In the genomic region with DNA sequence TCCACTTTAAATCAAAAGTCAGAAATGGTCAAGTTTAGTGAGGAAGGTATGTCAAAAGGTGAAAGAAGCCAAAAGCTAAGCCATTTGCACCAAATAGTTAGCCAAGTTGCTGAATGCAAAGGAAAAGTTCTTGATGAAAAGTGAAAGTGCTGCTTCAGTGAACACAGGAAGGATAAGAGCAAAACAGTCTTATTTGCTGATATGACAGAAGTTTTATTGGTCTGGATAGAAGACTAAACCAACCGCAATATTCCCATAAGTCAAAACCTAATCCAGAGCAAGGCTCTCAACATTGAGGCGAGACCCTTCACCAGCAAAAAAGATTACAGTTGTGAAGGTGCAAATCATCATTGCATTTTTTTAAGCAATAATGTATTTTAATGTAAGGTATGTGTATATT, we compare ENCODE assay signal across 28 cellular contexts.
"Had no signal": no experiment of that assay in that cellular context is flagged by ENCODE, and none has a peak within 500 bp of the region (broad histone marks: within the 10 kb centered on the region; RNA-seq: fewer than 3 reads in every experiment).

No MANE protein-coding gene starts in this region.

- ATAC-seq: natural killer cell; psoas muscle; right cardiac atrium; sciatic nerve; stimulated activated memory B cell treated with anti-CD40 and anti-IgM and Interleukin-4, amounts not matched to agents 10 μg/mL and 1 μg/mL and 100 μg/mL, for 72 hours; stimulated activated naive CD8-positive, alpha-beta T cell treated with anti-CD3 and anti-CD28 coated beads, Interleukin-15, amount 100 ng/mL, for 72 hours; stimulated activated naive CD8-positive, alpha-beta T cell treated with anti-CD3 and anti-CD28 coated beads, Interleukin-15, Interleukin-2, amounts not matched to agents 100 U/mL and 50 U/mL, for 24 hours; upper lobe of right lung had no signal

- H3K4me2 ChIP-seq: neural progenitor cell, smooth muscle cell had no signal

- H3K27me3 ChIP-seq: neural progenitor cell, ovary, spleen, suprapubic skin, testis, tibial artery, transverse colon, upper lobe of right lung, uterus had no signal

- H3K9ac ChIP-seq: neural progenitor cell, parathyroid adenoma had no signal

- H3K4me1 ChIP-seq: neural progenitor cell, parathyroid adenoma, psoas muscle, spleen, suprapubic skin, tibial artery, transverse colon, upper lobe of right lung, uterus had no signal

- H3K36me3 ChIP-seq: neural progenitor cell, ovary, spleen, suprapubic skin, tibial artery, transverse colon, upper lobe of right lung, uterus had no signal

- H3K9me3 ChIP-seq: ovary, psoas muscle, suprapubic skin, testis, tibial artery, transverse colon, upper lobe of right lung, uterus had no signal

- H3K79me2 ChIP-seq: parathyroid adenoma had no signal

- H3K4me3 ChIP-seq: neural progenitor cell, ovary, psoas muscle, skin epidermis, smooth muscle cell, spleen, suprapubic skin, testis, tibial artery, transverse colon, upper lobe of right lung, uterus had no signal

- H3K27ac ChIP-seq: neural progenitor cell, parathyroid adenoma, psoas muscle, skin epidermis, spleen, suprapubic skin, testis, tibial artery, transverse colon, upper lobe of right lung, uterus had no signal

- H2AFZ ChIP-seq: neural progenitor cell, parathyroid adenoma had no signal

- DNase-seq: natural killer cell; occipital lobe; ovary; posterior cingulate gyrus; psoas muscle; right cardiac atrium; spleen; stimulated activated CD4-positive, alpha-beta T cell treated with anti-CD3 and anti-CD28 coated beads, Interleukin-12 subunit alpha, Interleukin-12 subunit beta, amount 100 ng/mL, for 4 hours; stimulated activated CD4-positive, alpha-beta T cell treated with anti-CD3 and anti-CD28 coated beads, Interleukin-1b, Interleukin-23, amount 100 ng/mL, for 48 hours; stimulated activated CD4-positive, alpha-beta T cell treated with anti-CD3 and anti-CD28 coated beads, Interleukin-4, amount 100 ng/mL, for 1 hour; stimulated activated CD4-positive, alpha-beta T cell treated with anti-CD3 and anti-CD28 coated beads, Interleukin-4, amount 100 ng/mL, for 4 hours; stimulated activated CD8-positive, alpha-beta memory T cell treated with anti-CD3 and anti-CD28 coated beads, Interleukin-4, amount 100 ng/mL, for 48 hours; stimulated activated naive CD4-positive, alpha-beta T cell; stimulated activated naive CD8-positive, alpha-beta T cell treated with anti-CD3 and anti-CD28 coated beads, Interleukin-15, amount 100 ng/mL, for 72 hours; stimulated activated naive CD8-positive, alpha-beta T cell treated with anti-CD3 and anti-CD28 coated beads, Interleukin-15, Interleukin-2, amounts not matched to agents 100 U/mL and 50 U/mL, for 24 hours; substantia nigra; testis; tibial artery; transverse colon; upper lobe of right lung; uterus had no signal
